28 cellular contexts compared by ENCODE assay signal in the genomic region with DNA sequence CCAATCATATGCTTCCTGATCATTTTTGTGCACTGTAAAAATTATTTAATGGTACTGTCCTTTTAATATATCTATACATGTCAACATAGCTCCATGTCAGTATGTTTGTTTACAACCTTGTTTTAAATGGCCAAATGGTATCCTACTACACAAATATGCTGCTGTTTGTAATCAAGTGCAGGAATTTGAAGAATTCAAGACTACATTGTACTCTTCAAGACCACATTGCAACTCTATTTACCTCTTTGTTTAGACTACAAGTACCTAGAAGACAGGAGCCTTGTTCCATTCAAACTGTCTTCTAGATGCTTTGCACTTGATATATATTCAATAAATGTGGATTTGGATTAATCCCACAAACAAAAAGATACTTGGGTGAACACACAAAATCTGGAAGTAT. TPM values are rescaled to one million over a fixed set of nuclear protein-coding genes. Genes with fewer than 3 reads are reported as not detected.
DNase-seq lines count a peak whose midpoint lies in the region; ATAC-seq and TF ChIP-seq lines count a peak whose summit lies in the region.
"Had no signal": no experiment of that assay in that cellular context is flagged by ENCODE, and none has a peak within 500 bp of the region (broad histone marks: within the 10 kb centered on the region; RNA-seq: fewer than 3 reads in every experiment).

No MANE protein-coding gene starts in this region.

- H3K36me3 Mint-ChIP-seq in WTC11 (peaks cover 4% of the 10 kb centered on the region; the same call in 1 of the 2 replicates), endodermal cell (ENCODE audit: low read depth) (no peaks in the 10 kb centered on the region)
- H3K36me3 Mint-ChIP-seq: CD14-positive monocyte; CD4-positive, alpha-beta memory T cell; CD4-positive, CD25-positive, alpha-beta regulatory T cell; CD8-positive, alpha-beta memory T cell had no signal

- H3K27me3 ChIP-seq in endodermal cell (ENCODE audit: control insufficient read depth, insufficient read depth, low read length, poor library complexity, severe bottlenecking), result no peaks in the 10 kb centered on the region
- H3K27me3 ChIP-seq in mesendoderm (ENCODE audit: insufficient read depth, low read length, poor library complexity), result no peaks in the 10 kb centered on the region
- H3K27me3 ChIP-seq: BE2C, BLaER1 had no signal

- H3K4me1 ChIP-seq in endodermal cell (ENCODE audit: control insufficient read depth, insufficient read depth, low read length), result peaks cover 5% of the 10 kb centered on the region
- H3K4me1 ChIP-seq in mesendoderm (ENCODE audit: control insufficient read depth, low read depth, low read length), result no peaks in the 10 kb centered on the region
- H3K4me1 ChIP-seq: BE2C, BLaER1 had no signal

- POLR2A ChIA-PET in WTC11 (lab: Charles Lee), result no interaction called here

- peaks cover 23% of the 10 kb centered on the region for H3K9me3 Mint-ChIP-seq in WTC11
- H3K9me3 Mint-ChIP-seq in endodermal cell, result peaks cover 9% of the 10 kb centered on the region

- no peak overlapping the region for H4K8ac ChIP-seq in mesendoderm (ENCODE audit: low read depth, low read length)

- H3K27ac Mint-ChIP-seq in WTC11, result no peak overlapping the region
- no peak overlapping the region for H3K27ac Mint-ChIP-seq in endodermal cell
- H3K27ac Mint-ChIP-seq: CD14-positive monocyte; CD4-positive, alpha-beta memory T cell; CD4-positive, CD25-positive, alpha-beta regulatory T cell; CD8-positive, alpha-beta memory T cell had no signal

- H2BK15ac ChIP-seq in mesendoderm (replicated peaks; ENCODE audit: low read depth), result no peak overlapping the region

- peaks cover 12% of the 10 kb centered on the region for H3K9me3 ChIP-seq in endodermal cell (ENCODE audit: control insufficient read depth, low read length)
- H3K9me3 ChIP-seq: BE2C, BLaER1 had no signal

- H3K23ac ChIP-seq in mesendoderm (ENCODE audit: low read length), result no peak overlapping the region

- CTCF ChIA-PET in WTC11 (lab: Charles Lee), result no interaction called here

- no peak for DNase-seq in WTC11 (ENCODE audit: low spot score)
- no peak for DNase-seq in endodermal cell
- DNase-seq in mesendoderm, result peak; percentile 45
- no peak for DNase-seq in GDM1 (lab: John Stamatoyannopoulos, UW)
- no peak for DNase-seq in NCI-H524 (lab: John Stamatoyannopoulos, UW)
- DNase-seq: 8988T; ACHN; BE2C; C1 segment of cervical spinal cord; CD4-positive, alpha-beta memory T cell; CD4-positive, CD25-positive, alpha-beta regulatory T cell; CD8-positive, alpha-beta memory T cell; COR-L47; DMS 273 treated with DMSO at 0.1 percent for 48 hours; DMS153; DMS53; DMS79; DND-41; EL; GF-D8 had no signal

- no peak for TF ChIP-seq CTCF in WTC11 (IDR thresholded peaks at IDR 0.05)
- TF ChIP-seq CTCF in endodermal cell (conservative IDR thresholded peaks at IDR 0.05), result no peak

- H3K79me1 ChIP-seq in mesendoderm (ENCODE audit: low read length), result no peaks in the 10 kb centered on the region

- no peak overlapping the region for H2BK5ac ChIP-seq in mesendoderm (ENCODE audit: low read length)

- H3K4me1 Mint-ChIP-seq in WTC11 (peaks cover 8% of the 10 kb centered on the region), endodermal cell (peaks cover 22% of the 10 kb centered on the region)
- H3K4me1 Mint-ChIP-seq: CD14-positive monocyte; CD4-positive, alpha-beta memory T cell; CD4-positive, CD25-positive, alpha-beta regulatory T cell; CD8-positive, alpha-beta memory T cell had no signal

- H3K4me3 Mint-ChIP-seq in WTC11 (no peak overlapping the region), endodermal cell (no peak overlapping the region)
- H3K4me3 Mint-ChIP-seq: CD14-positive monocyte; CD4-positive, alpha-beta memory T cell; CD4-positive, CD25-positive, alpha-beta regulatory T cell; CD8-positive, alpha-beta memory T cell had no signal

- H2BK120ac ChIP-seq in mesendoderm (ENCODE audit: low read depth, low read length), result no peak overlapping the region

- no peaks in the 10 kb centered on the region for H3K79me2 ChIP-seq in mesendoderm (ENCODE audit: control insufficient read depth, insufficient read depth, low read length)

- no peak overlapping the region for H3K56ac ChIP-seq in mesendoderm (ENCODE audit: low read length)

- H3K4me2 ChIP-seq in mesendoderm (ENCODE audit: low read length), result no peak overlapping the region
- H3K4me2 ChIP-seq: BLaER1 had no signal

- no peak overlapping the region for H3K18ac ChIP-seq in mesendoderm (ENCODE audit: low read length)

- H3K27ac ChIP-seq in endodermal cell (ENCODE audit: low read depth, low read length) (no peak overlapping the region), mesendoderm (ENCODE audit: low read depth, low read length) (no peak overlapping the region)
- H3K27ac ChIP-seq: BLaER1 had no signal

- H3K9ac ChIP-seq in endodermal cell (ENCODE audit: extremely low read depth, low read length, poor library complexity, severe bottlenecking), result no peak overlapping the region
- H3K9ac ChIP-seq in mesendoderm (ENCODE audit: low read length), result no peak overlapping the region
- H3K9ac ChIP-seq: BLaER1 had no signal

- ATAC-seq in WTC11, result peak; percentile 63
- ATAC-seq in GM21576 (IDR thresholded peaks at IDR 0.05; ENCODE audit: unreplicated experiment), result no peak
- no peak for ATAC-seq in HG03045 (IDR thresholded peaks at IDR 0.05; ENCODE audit: unreplicated experiment)

- H3K36me3 ChIP-seq in endodermal cell (ENCODE audit: control insufficient read depth, insufficient read depth, low read length), result no peaks in the 10 kb centered on the region
- H3K36me3 ChIP-seq in mesendoderm (ENCODE audit: control insufficient read depth, insufficient read depth, low read length), result no peaks in the 10 kb centered on the region
- H3K36me3 ChIP-seq: BE2C, BLaER1 had no signal

- H3K4me3 ChIP-seq in endodermal cell (ENCODE audit: low read length) (peak overlapping the region; percentile 16), mesendoderm (ENCODE audit: low read length) (no peak overlapping the region)
- H3K4me3 ChIP-seq: BLaER1 had no signal

- no peak overlapping the region for H4K5ac ChIP-seq in mesendoderm (ENCODE audit: low read length)

- H2AK5ac ChIP-seq in mesendoderm (ENCODE audit: low read length), result no peak overlapping the region

- H3K27me3 Mint-ChIP-seq in WTC11 (ENCODE audit: low read depth) (0 out of 2 replicates have a peak, but pooled peaks cover 3% of the 10 kb centered on the region), endodermal cell (ENCODE audit: insufficient read depth) (no peaks in the 10 kb centered on the region)
- H3K27me3 Mint-ChIP-seq: CD4-positive, alpha-beta memory T cell; CD4-positive, CD25-positive, alpha-beta regulatory T cell; CD8-positive, alpha-beta memory T cell had no signal

- H3K4ac ChIP-seq in mesendoderm (ENCODE audit: low read depth, low read length), result no peak overlapping the region

TF ChIP-seq in WTC11, 78 proteins besides CTCF, POLR2A, EP300 and RAD21 (continues in another document):
- TF ChIP-seq NR2C2 (CRISPR knock-in tag; IDR thresholded peaks at IDR 0.05) (no peak), ESRRA (CRISPR knock-in tag; IDR thresholded peaks at IDR 0.05; ENCODE audit: borderline replicate concordance) (no peak), NFE2L1 (CRISPR knock-in tag; IDR thresholded peaks at IDR 0.05) (no peak)
- TF ChIP-seq, protein P1, sequence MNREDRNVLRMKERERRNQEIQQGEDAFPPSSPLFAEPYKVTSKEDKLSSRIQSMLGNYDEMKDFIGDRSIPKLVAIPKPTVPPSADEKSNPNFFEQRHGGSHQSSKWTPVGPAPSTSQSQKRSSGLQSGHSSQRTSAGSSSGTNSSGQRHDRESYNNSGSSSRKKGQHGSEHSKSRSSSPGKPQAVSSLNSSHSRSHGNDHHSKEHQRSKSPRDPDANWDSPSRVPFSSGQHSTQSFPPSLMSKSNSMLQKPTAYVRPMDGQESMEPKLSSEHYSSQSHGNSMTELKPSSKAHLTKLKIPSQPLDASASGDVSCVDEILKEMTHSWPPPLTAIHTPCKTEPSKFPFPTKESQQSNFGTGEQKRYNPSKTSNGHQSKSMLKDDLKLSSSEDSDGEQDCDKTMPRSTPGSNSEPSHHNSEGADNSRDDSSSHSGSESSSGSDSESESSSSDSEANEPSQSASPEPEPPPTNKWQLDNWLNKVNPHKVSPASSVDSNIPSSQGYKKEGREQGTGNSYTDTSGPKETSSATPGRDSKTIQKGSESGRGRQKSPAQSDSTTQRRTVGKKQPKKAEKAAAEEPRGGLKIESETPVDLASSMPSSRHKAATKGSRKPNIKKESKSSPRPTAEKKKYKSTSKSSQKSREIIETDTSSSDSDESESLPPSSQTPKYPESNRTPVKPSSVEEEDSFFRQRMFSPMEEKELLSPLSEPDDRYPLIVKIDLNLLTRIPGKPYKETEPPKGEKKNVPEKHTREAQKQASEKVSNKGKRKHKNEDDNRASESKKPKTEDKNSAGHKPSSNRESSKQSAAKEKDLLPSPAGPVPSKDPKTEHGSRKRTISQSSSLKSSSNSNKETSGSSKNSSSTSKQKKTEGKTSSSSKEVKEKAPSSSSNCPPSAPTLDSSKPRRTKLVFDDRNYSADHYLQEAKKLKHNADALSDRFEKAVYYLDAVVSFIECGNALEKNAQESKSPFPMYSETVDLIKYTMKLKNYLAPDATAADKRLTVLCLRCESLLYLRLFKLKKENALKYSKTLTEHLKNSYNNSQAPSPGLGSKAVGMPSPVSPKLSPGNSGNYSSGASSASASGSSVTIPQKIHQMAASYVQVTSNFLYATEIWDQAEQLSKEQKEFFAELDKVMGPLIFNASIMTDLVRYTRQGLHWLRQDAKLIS (CRISPR knock-in tag; IDR thresholded peaks at IDR 0.05; ENCODE audit: borderline replicate concordance), result no peak
- TF ChIP-seq, protein P2, sequence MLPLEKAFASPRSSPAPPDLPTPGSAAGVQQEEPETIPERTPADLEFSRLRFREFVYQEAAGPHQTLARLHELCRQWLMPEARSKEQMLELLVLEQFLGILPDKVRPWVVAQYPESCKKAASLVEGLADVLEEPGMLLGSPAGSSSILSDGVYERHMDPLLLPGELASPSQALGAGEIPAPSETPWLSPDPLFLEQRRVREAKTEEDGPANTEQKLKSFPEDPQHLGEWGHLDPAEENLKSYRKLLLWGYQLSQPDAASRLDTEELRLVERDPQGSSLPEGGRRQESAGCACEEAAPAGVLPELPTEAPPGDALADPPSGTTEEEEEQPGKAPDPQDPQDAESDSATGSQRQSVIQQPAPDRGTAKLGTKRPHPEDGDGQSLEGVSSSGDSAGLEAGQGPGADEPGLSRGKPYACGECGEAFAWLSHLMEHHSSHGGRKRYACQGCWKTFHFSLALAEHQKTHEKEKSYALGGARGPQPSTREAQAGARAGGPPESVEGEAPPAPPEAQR (CRISPR knock-in tag; IDR thresholded peaks at IDR 0.05), result no peak

RNA-seq across cellular contexts. Expression of a gene that starts 41.7 kb away (rescaled TPM):
- total RNA-seq in WTC11 (2021) (0.22 to 0.57 TPM (median 0.34 TPM) in 3 replicates), endodermal cell (1 to 10 TPM in 1 of 2 donors, under 1 TPM in 1; 0.70 to 4.4 TPM)
- 0.46 TPM for polyA plus RNA-seq in endodermal cell (2013, experiment 1 of 2)
- polyA plus RNA-seq in endodermal cell (2013, experiment 2 of 2), result 0.37 TPM
- polyA plus RNA-seq in mesendoderm (2013, experiment 1 of 2), result 0.06 TPM
- 0.06 TPM for polyA plus RNA-seq in mesendoderm (2013, experiment 2 of 2)
- total RNA-seq: A673; CD4-positive, alpha-beta memory T cell; CD4-positive, CD25-positive, alpha-beta regulatory T cell; CD8-positive, alpha-beta memory T cell; Daoy; G401 had no signal
- polyA plus RNA-seq: AG04450; CD14-positive monocyte; CD4-positive, alpha-beta memory T cell; CD4-positive, CD25-positive, alpha-beta regulatory T cell; CD8-positive, alpha-beta memory T cell had no signal
